ENCODE assay signal across 17 cellular contexts in genomic region chr14:68164723-68165122, GRCh38.
DNase-seq lines count a peak whose midpoint lies in the region; ATAC-seq, FAIRE-seq and TF ChIP-seq lines count a peak whose summit lies in the region.
"Had no signal": no experiment of that assay in that cellular context is flagged by ENCODE, and none has a peak within 500 bp of the region (broad histone marks: within the 10 kb centered on the region; RNA-seq: fewer than 3 reads in every experiment).

No MANE protein-coding gene starts in this region.

- H3K4me3 Mint-ChIP-seq in T-helper 2 cell treated with Interferon-gamma antibody and Interleukin-4, amounts not matched to agents 5 μg/mL and 100 μg/mL, for 36 hours, result no peak overlapping the region
- H3K4me3 Mint-ChIP-seq: B cell had no signal

- intact Hi-C loops in kidney (cut with DNase I), result no loop called here

- peaks cover 0 to 43% of the 10 kb centered on the region in 2 donors for H3K4me1 ChIP-seq in kidney (ENCODE audit: control insufficient read depth in 1 of 2, insufficient read depth in 1 of 2, low read depth in 1 of 2, low read length in 2 of 2)

- no peaks in the 10 kb centered on the region for H3K27me3 Mint-ChIP-seq in T-helper 2 cell treated with Interferon-gamma antibody and Interleukin-4, amounts not matched to agents 5 μg/mL and 100 μg/mL, for 36 hours (ENCODE audit: low read depth)
- H3K27me3 Mint-ChIP-seq: B cell had no signal

- H3K9me3 ChIP-seq in kidney (ENCODE audit: control insufficient read depth in 1 of 2, low read length in 2 of 2), result no peaks in the 10 kb centered on the region
- H3K9me3 ChIP-seq: ovary had no signal

- no peaks in the 10 kb centered on the region for H3K36me3 ChIP-seq in kidney (ENCODE audit: control insufficient read depth in 1 of 2, insufficient read depth in 2 of 2, low read length in 2 of 2)
- H3K36me3 ChIP-seq: ovary had no signal

- H3K4me3 ChIP-seq in kidney (ENCODE audit: low read length in 2 of 2), result peak overlapping the region in 1 of 2 donors; percentile 0
- H3K4me3 ChIP-seq: ovary had no signal

- H3K4me1 Mint-ChIP-seq in T-helper 2 cell treated with Interferon-gamma antibody and Interleukin-4, amounts not matched to agents 5 μg/mL and 100 μg/mL, for 36 hours (ENCODE audit: low read depth), result peaks cover 4% of the 10 kb centered on the region
- H3K4me1 Mint-ChIP-seq: B cell had no signal

- peak overlapping the region; percentile 61 to 66 for H3K27ac ChIP-seq in kidney (ENCODE audit: low read depth in 2 of 2, low read length in 2 of 2)

- ATAC-seq in HG03565 (IDR thresholded peaks at IDR 0.05; ENCODE audit: unreplicated experiment), result no peak
- ATAC-seq in HG03378 (IDR thresholded peaks at IDR 0.05; ENCODE audit: unreplicated experiment), result no peak

- FAIRE-seq in kidney (lab: Jason Lieb, UNC), result peak; percentile 68
- FAIRE-seq: bronchial epithelial cell, GM12892 had no signal

- DNase-seq in DMS53 treated with DMSO at 0.1 percent for 48 hours (lab: John Stamatoyannopoulos, UW; ENCODE audit: unreplicated experiment) (peak; percentile 43), NCI-H69 (lab: John Stamatoyannopoulos, UW) (peak; percentile 80), kidney (no peak), renal cortical epithelial cell (ENCODE audit: low read depth) (peak; percentile 84), NCI-H1105 treated with DMSO at 0.1 percent for 48 hours (lab: John Stamatoyannopoulos, UW) (no peak)
- DNase-seq in T-helper 2 cell treated with Interferon-gamma antibody and Interleukin-4, amounts not matched to agents 5 μg/mL and 100 μg/mL, for 36 hours (ENCODE audit: low spot score), result no peak
- DNase-seq: activated naive CD4-positive, alpha-beta T cell; EL; glutamatergic neuron; H7; NCI-H446; ovary had no signal

- no peak overlapping the region for H3K27ac Mint-ChIP-seq in T-helper 2 cell treated with Interferon-gamma antibody and Interleukin-4, amounts not matched to agents 5 μg/mL and 100 μg/mL, for 36 hours
- H3K27ac Mint-ChIP-seq: B cell had no signal

- TF ChIP-seq CTCF in kidney (IDR thresholded peaks at IDR 0.05; ENCODE audit: borderline replicate concordance, extremely low read depth, insufficient read depth), result no peak

- H3K9me3 Mint-ChIP-seq in T-helper 2 cell treated with Interferon-gamma antibody and Interleukin-4, amounts not matched to agents 5 μg/mL and 100 μg/mL, for 36 hours, result no peaks in the 10 kb centered on the region

- no peaks in the 10 kb centered on the region for H3K36me3 Mint-ChIP-seq in T-helper 2 cell treated with Interferon-gamma antibody and Interleukin-4, amounts not matched to agents 5 μg/mL and 100 μg/mL, for 36 hours (ENCODE audit: low read depth)

- H3K9ac ChIP-seq in kidney (ENCODE audit: low read length in 2 of 2), result peak overlapping the region in 1 of 2 donors; percentile 5

Comparison
In these comparisons a context has a peak if more than half of its experiments do, and no peak if none do; other contexts are left out.
1. DNase-seq: peak in DMS53 treated with DMSO at 0.1 percent for 48 hours (single experiment), NCI-H69 (single experiment) and renal cortical epithelial cell (single experiment); none in kidney (single experiment), NCI-H1105 treated with DMSO at 0.1 percent for 48 hours (single experiment) and T-helper 2 cell treated with Interferon-gamma antibody and Interleukin-4, amounts not matched to agents 5 μg/mL and 100 μg/mL, for 36 hours (single experiment).